ENCODE assay signal across 28 cellular contexts in genomic region chr16:651844-652243, GRCh38. TPM values are rescaled to one million over a fixed set of nuclear protein-coding genes. Genes with fewer than 3 reads are reported as not detected.
A peak's percentile ranks its signal among the peaks of the same experiment; 100 is the strongest.
DNase-seq lines count a peak whose midpoint lies in the region; ATAC-seq, FAIRE-seq and TF ChIP-seq lines count a peak whose summit lies in the region.
"Had no signal": no experiment of that assay in that cellular context is flagged by ENCODE, and none has a peak within 500 bp of the region (broad histone marks: within the 10 kb centered on the region; RNA-seq: fewer than 3 reads in every experiment).

No MANE protein-coding gene starts in this region.

- TF ChIP-seq RAD21 in K562 (CRISPR knock-in tag; conservative IDR thresholded peaks at IDR 0.05 in 1 of 2, IDR thresholded peaks at IDR 0.05 in 1 of 2): no peak

- no peaks in the 10 kb centered on the region for H4K20me1 ChIP-seq in K562 (replicated peaks; ENCODE audit: control insufficient read depth, insufficient read depth, low read length)

- H2AFZ ChIP-seq in K562 (ENCODE audit: low read depth, low read length): no peak overlapping the region
- H2AFZ ChIP-seq: GM23248 had no signal

- peak overlapping the region in 1 of 2 experiments; percentile 50; a peak in 1 of 4 replicates for H3K9ac ChIP-seq in K562 (ENCODE audit: insufficient read depth in 1 of 2, low read depth in 2 of 2, low read length in 2 of 2)
- H3K9ac ChIP-seq: GM23248 had no signal

- no peaks in the 10 kb centered on the region for H3K9me3 ChIP-seq in K562 (replicated peaks; ENCODE audit: control insufficient read depth, insufficient read depth, low read depth, low read length)
- H3K9me3 ChIP-seq: BE2C, SJSA1 had no signal

- H3K27me3 ChIP-seq in K562 (ENCODE audit: control insufficient read depth in 2 of 2, insufficient read depth in 2 of 2, low read length in 2 of 2): no peaks in the 10 kb centered on the region
- H3K27me3 ChIP-seq: BE2C, SJSA1 had no signal

- peaks cover 16% of the 10 kb centered on the region; the same call in 2 of the 3 replicates for H3K36me3 ChIP-seq in K562 (ENCODE audit: control insufficient read depth, insufficient read depth, low read length)

- TF ChIP-seq CTCF in RWPE1 (conservative IDR thresholded peaks at IDR 0.05; ENCODE audit: low read depth) (no peak), K562 (IDR thresholded peaks at IDR 0.05 in 2 of 3, conservative IDR thresholded peaks at IDR 0.05 in 1 of 3; ENCODE audit: insufficient read depth in 2 of 3, low read depth in 1 of 3, low read length in 3 of 3) (no peak)

- H3K4me1 ChIP-seq in K562 (replicated peaks in 1 of 2; ENCODE audit: control insufficient read depth in 2 of 2, insufficient read depth in 2 of 2, low read length in 2 of 2): peaks cover 0 to 88% of the 10 kb centered on the region in 2 experiments; a peak in 2 of 5 replicates
- H3K4me1 ChIP-seq: BE2C had no signal

- no peak overlapping the region for H3K4me2 ChIP-seq in K562 (ENCODE audit: insufficient read depth, low read length)

- POLR2A ChIA-PET in RWPE1 (lab: Yijun Ruan, JAX; ENCODE audit: low non-redundant PET): no interaction called here
- POLR2A ChIA-PET in K562 (lab: Yijun Ruan, JAX): interaction anchor here (0.7 to 2.8 kb wide), 3 partner anchors 9 to 38 kb away, joined by 3 to 13 read pairs (median 4); partner anchors contain the start of genes MCRIP2, METTL26 and WDR24

- no TSS peak for BruUV-seq in K562 (replicated peaks; lab: Mats Ljungman, UMichigan)

- no peak overlapping the region for H3K4me3 ChIP-seq in K562
- H3K4me3 ChIP-seq: GM23248, SJSA1 had no signal

- no peak for ATAC-seq in K562
- no peak for ATAC-seq in HG03571 (IDR thresholded peaks at IDR 0.05; ENCODE audit: unreplicated experiment)
- ATAC-seq in GM18519 (IDR thresholded peaks at IDR 0.05; ENCODE audit: low FRiP score, unreplicated experiment): no peak
- ATAC-seq: PC-3 had no signal

- DNase-seq in DMS 273 (lab: John Stamatoyannopoulos, UW; ENCODE audit: unreplicated experiment) (peak; percentile 51), DMS 273 treated with DMSO at 0.1 percent for 48 hours (lab: John Stamatoyannopoulos, UW) (no peak), A172 (ENCODE audit: low spot score) (peak; percentile 43), RWPE1 (ENCODE audit: low spot score) (no peak), K562 (ENCODE audit: extremely low read depth in 1 of 4, low spot score in 3 of 4) (no peak), HuH-7 (ENCODE audit: low spot score) (no peak)
- DNase-seq: ACHN; BE2C; Calu3; CD8-positive, alpha-beta memory T cell; GM23248; H7; Karpas-422; NCI-H1105 treated with DMSO at 0.1 percent for 48 hours; NCI-H146; NCI-H2029; NCI-H2227 treated with DMSO at 0.1 percent for 48 hours; NCI-H510A; NCI-H69; PC-3; Right ventricle myocardium superior; SW 1271 had no signal

- intact Hi-C loops in K562 (cut with micrococcal nuclease): no loop called here

- FAIRE-seq in K562 (lab: Jason Lieb, UNC): no peak

- in situ Hi-C loops in K562 (cut with MboI): no loop called here

- H3K9me1 ChIP-seq in K562 (ENCODE audit: control insufficient read depth, insufficient read depth, low read length): no peaks in the 10 kb centered on the region

- H3K79me2 ChIP-seq in K562 (ENCODE audit: control insufficient read depth, insufficient read depth, low read length): no peaks in the 10 kb centered on the region

- TF ChIP-seq EP300 in K562 (IDR thresholded peaks at IDR 0.05; ENCODE audit: low read length): no peak

- no peak for TF ChIP-seq POLR2A in K562 (conservative IDR thresholded peaks at IDR 0.05)

- CTCF ChIA-PET in RWPE1 (lab: Yijun Ruan, JAX) (interaction anchor here (0.6 kb wide), 1 partner anchor 200 kb away, joined by 12 read pairs; no protein-coding TSS in a partner anchor), K562 (lab: Yijun Ruan, JAX; ENCODE audit: low intra/inter-chr PET ratio) (no interaction called here)

- 47% methylated on average over 15 of the region's 22 CpGs for WGBS in K562 (ENCODE audit: insufficient coverage, low coverage, missing lambda C conversion rate)

- peak overlapping the region; percentile 89 for H3K27ac ChIP-seq in RWPE1
- no peak overlapping the region for H3K27ac ChIP-seq in K562 (ENCODE audit: extremely low read depth, low read depth, low read length)
- H3K27ac ChIP-seq: 22Rv1, GM23248, SJSA1 had no signal

RNA-seq across cellular contexts. Expression of gene WDR90, which starts 2.7 kb away (rescaled TPM):
- 17.1 and 28.7 TPM in 2 replicates for total RNA-seq in A172 (2014; rRNA removed; shearing (Covaris generic))
- total RNA-seq in K562 (2011; cell fraction: chromatin; rRNA removed; ENCODE audit: low replicate concordance): 25.8 and 70.2 TPM in 2 replicates
- total RNA-seq in K562 (2011; cell fraction: nucleolus; rRNA removed): 50.4 and 60.9 TPM in 2 replicates
- total RNA-seq in K562 (2011; cell fraction: nucleoplasm; rRNA removed): 29.8 and 30.4 TPM in 2 replicates
- total RNA-seq in K562 (2014; rRNA removed) (4.9 and 6.5 TPM in 2 replicates), K562 (2014; rRNA removed; fragmentation: Illumina TruSeq; extraction: Trizol) (0.80 and 1.3 TPM in 2 replicates), K562 (2015; rRNA removed; fragmentation: Illumina TruSeq; extraction: Trizol) (3.0 and 3.3 TPM in 2 replicates), K562 (2021) (10.0 and 12.6 TPM in 2 replicates)
- polyA plus RNA-seq in K562 (2011; rRNA removed) (5.7 and 9.4 TPM in 2 replicates), K562 (2014; fragmentation: Illumina TruSeq; extraction: Trizol) (1.4 and 4.3 TPM in 2 replicates), K562 (2014; fragmentation: Nextera tagmentation; extraction: Ambion mirVana) (under 1 TPM; 0.44 to 0.46 TPM), K562 (2014; rRNA removed) (8.1 and 10.6 TPM in 2 replicates)
- polyA plus RNA-seq in K562 (2011; cell fraction: cytosol; rRNA removed): 3.8 and 9.9 TPM in 2 replicates
- 72.9 and 107 TPM in 2 replicates for polyA plus RNA-seq in K562 (2011; cell fraction: nucleus; rRNA removed)
- 6.3 and 9.5 TPM in 2 replicates for polyA plus RNA-seq in K562 (2012)
- polyA minus RNA-seq in K562 (2011; rRNA and poly(A)+ RNA removed): 1.0 and 1.4 TPM in 2 replicates
- polyA minus RNA-seq in K562 (2011; cell fraction: cytosol; rRNA and poly(A)+ RNA removed): 2.6 and 4.5 TPM in 2 replicates
- 20.9 and 23.9 TPM in 2 replicates for polyA minus RNA-seq in K562 (2011; cell fraction: nucleus; rRNA and poly(A)+ RNA removed)

RNA-seq across cellular contexts. Expression of gene MCRIP2, which starts 10.2 kb away (rescaled TPM):
- total RNA-seq in A172 (2014; rRNA removed; shearing (Covaris generic)): 27.8 and 36.1 TPM in 2 replicates
- 33.6 and 106 TPM in 2 replicates for total RNA-seq in K562 (2011; cell fraction: chromatin; rRNA removed; ENCODE audit: low replicate concordance)
- 86.7 and 90.7 TPM in 2 replicates for total RNA-seq in K562 (2011; cell fraction: nucleolus; rRNA removed)
- total RNA-seq in K562 (2011; cell fraction: nucleoplasm; rRNA removed): 54.1 and 55.3 TPM in 2 replicates
- total RNA-seq in K562 (2014; rRNA removed) (120 and 148 TPM in 2 replicates), K562 (2014; rRNA removed; fragmentation: Illumina TruSeq; extraction: Trizol) (3.4 and 6.3 TPM in 2 replicates), K562 (2015; rRNA removed; fragmentation: Illumina TruSeq; extraction: Trizol) (55.8 and 56.1 TPM in 2 replicates), K562 (2021) (110 and 124 TPM in 2 replicates)
- polyA plus RNA-seq in K562 (2011; rRNA removed) (35.2 and 47.4 TPM in 2 replicates), K562 (2014; fragmentation: Illumina TruSeq; extraction: Trizol) (12.8 and 40.4 TPM in 2 replicates), K562 (2014; fragmentation: Nextera tagmentation; extraction: Ambion mirVana) (1 to 10 TPM in 1 of 2 experiments, under 1 TPM in 1; 0.80 to 3.5 TPM), K562 (2014; rRNA removed) (111 and 123 TPM in 2 replicates)
- 70.6 and 207 TPM in 2 replicates for polyA plus RNA-seq in K562 (2011; cell fraction: cytosol; rRNA removed)
- 72.7 and 125 TPM in 2 replicates for polyA plus RNA-seq in K562 (2011; cell fraction: nucleus; rRNA removed)
- 63.1 and 76.1 TPM in 2 replicates for polyA plus RNA-seq in K562 (2012)
- polyA minus RNA-seq in K562 (2011; rRNA and poly(A)+ RNA removed): 5.2 and 5.6 TPM in 2 replicates
- 19.4 and 28.1 TPM in 2 replicates for polyA minus RNA-seq in K562 (2011; cell fraction: cytosol; rRNA and poly(A)+ RNA removed)
- polyA minus RNA-seq in K562 (2011; cell fraction: nucleus; rRNA and poly(A)+ RNA removed): 21.5 and 23.7 TPM in 2 replicates

RNA-seq across cellular contexts. Expression of gene METTL26, which starts 15.7 kb away (rescaled TPM):
- total RNA-seq in A172 (2014; rRNA removed; shearing (Covaris generic)): 126 and 150 TPM in 2 replicates
- total RNA-seq in K562 (2011; cell fraction: chromatin; rRNA removed; ENCODE audit: low replicate concordance): 30.5 and 94.1 TPM in 2 replicates
- 171 and 175 TPM in 2 replicates for total RNA-seq in K562 (2011; cell fraction: nucleolus; rRNA removed)
- total RNA-seq in K562 (2011; cell fraction: nucleoplasm; rRNA removed): 71.2 and 82.5 TPM in 2 replicates
- total RNA-seq in K562 (2014; rRNA removed) (198 and 279 TPM in 2 replicates), K562 (2014; rRNA removed; fragmentation: Illumina TruSeq; extraction: Trizol) (22.9 and 36.2 TPM in 2 replicates), K562 (2015; rRNA removed; fragmentation: Illumina TruSeq; extraction: Trizol) (75.4 and 76.5 TPM in 2 replicates), K562 (2021) (177 and 184 TPM in 2 replicates)
- polyA plus RNA-seq in K562 (2011; rRNA removed) (105 and 115 TPM in 2 replicates), K562 (2014; fragmentation: Illumina TruSeq; extraction: Trizol) (80.9 and 91.6 TPM in 2 replicates), K562 (2014; fragmentation: Nextera tagmentation; extraction: Ambion mirVana) (10 to 100 TPM in 1 of 2 experiments, 1 to 10 TPM in 1; 7.3 to 11.6 TPM), K562 (2014; rRNA removed) (262 and 265 TPM in 2 replicates)
- 139 and 392 TPM in 2 replicates for polyA plus RNA-seq in K562 (2011; cell fraction: cytosol; rRNA removed)
- 292 and 379 TPM in 2 replicates for polyA plus RNA-seq in K562 (2011; cell fraction: nucleus; rRNA removed)
- polyA plus RNA-seq in K562 (2012): 145 and 152 TPM in 2 replicates
- 8.4 and 17.6 TPM in 2 replicates for polyA minus RNA-seq in K562 (2011; rRNA and poly(A)+ RNA removed)
- 56.4 and 65.7 TPM in 2 replicates for polyA minus RNA-seq in K562 (2011; cell fraction: cytosol; rRNA and poly(A)+ RNA removed)
- 80.4 and 108 TPM in 2 replicates for polyA minus RNA-seq in K562 (2011; cell fraction: nucleus; rRNA and poly(A)+ RNA removed)

RNA-seq across cellular contexts. Expression of gene RHOT2, which starts 16.1 kb away (rescaled TPM):
- total RNA-seq in A172 (2014; rRNA removed; shearing (Covaris generic)): 38.5 and 41.2 TPM in 2 replicates
- total RNA-seq in K562 (2011; cell fraction: chromatin; rRNA removed; ENCODE audit: low replicate concordance): 214 and 929 TPM in 2 replicates
- 1,026 and 1,077 TPM in 2 replicates for total RNA-seq in K562 (2011; cell fraction: nucleolus; rRNA removed)
- total RNA-seq in K562 (2011; cell fraction: nucleoplasm; rRNA removed): 329 and 385 TPM in 2 replicates
- total RNA-seq in K562 (2014; rRNA removed): 116 and 158 TPM in 2 replicates
- total RNA-seq in K562 (2014; rRNA removed; fragmentation: Illumina TruSeq; extraction: Trizol): 18.6 and 26.7 TPM in 2 replicates
- total RNA-seq in K562 (2015; rRNA removed; fragmentation: Illumina TruSeq; extraction: Trizol): 83.6 and 87.9 TPM in 2 replicates
- total RNA-seq in K562 (2021): 267 TPM in 2 replicates
- polyA plus RNA-seq in K562 (2011; rRNA removed): 118 and 173 TPM in 2 replicates
- polyA plus RNA-seq in K562 (2011; cell fraction: cytosol; rRNA removed): 121 and 296 TPM in 2 replicates
- 1,454 and 2,407 TPM in 2 replicates for polyA plus RNA-seq in K562 (2011; cell fraction: nucleus; rRNA removed)
- 192 and 214 TPM in 2 replicates for polyA plus RNA-seq in K562 (2012)
- 112 and 139 TPM in 2 replicates for polyA plus RNA-seq in K562 (2014; fragmentation: Illumina TruSeq; extraction: Trizol)
- 1 to 10 TPM; 5.0 to 6.8 TPM for polyA plus RNA-seq in K562 (2014; fragmentation: Nextera tagmentation; extraction: Ambion mirVana)
- 373 and 378 TPM in 2 replicates for polyA plus RNA-seq in K562 (2014; rRNA removed)
- polyA minus RNA-seq in K562 (2011; rRNA and poly(A)+ RNA removed): 14.4 and 20.6 TPM in 2 replicates
- polyA minus RNA-seq in K562 (2011; cell fraction: cytosol; rRNA and poly(A)+ RNA removed): 48.0 and 67.2 TPM in 2 replicates
- polyA minus RNA-seq in K562 (2011; cell fraction: nucleus; rRNA and poly(A)+ RNA removed): 214 and 219 TPM in 2 replicates

RNA-seq across cellular contexts. Expression of gene WFIKKN1, which starts 21.1 kb away (rescaled TPM):
- total RNA-seq in A172 (2014; rRNA removed; shearing (Covaris generic)): 0.24 TPM in 1 of 2 replicates, not detected in the other
- 0.83 and 4.1 TPM in 2 replicates for total RNA-seq in K562 (2011; cell fraction: chromatin; rRNA removed; ENCODE audit: low replicate concordance)
- total RNA-seq in K562 (2011; cell fraction: nucleolus; rRNA removed): 3.3 and 3.8 TPM in 2 replicates
- 1.8 and 2.3 TPM in 2 replicates for total RNA-seq in K562 (2011; cell fraction: nucleoplasm; rRNA removed)
- total RNA-seq in K562 (2014; rRNA removed): 0.50 and 0.57 TPM in 2 replicates
- total RNA-seq in K562 (2014; rRNA removed; fragmentation: Illumina TruSeq; extraction: Trizol): not detected in 2 replicates
- 0.11 and 0.14 TPM in 2 replicates for total RNA-seq in K562 (2015; rRNA removed; fragmentation: Illumina TruSeq; extraction: Trizol)
- 0.85 and 1.1 TPM in 2 replicates for total RNA-seq in K562 (2021)
- 0.18 and 0.22 TPM in 2 replicates for polyA plus RNA-seq in K562 (2011; rRNA removed)
- polyA plus RNA-seq in K562 (2011; cell fraction: cytosol; rRNA removed): 0.29 and 2.5 TPM in 2 replicates
- 0.56 and 2.4 TPM in 2 replicates for polyA plus RNA-seq in K562 (2011; cell fraction: nucleus; rRNA removed)
- polyA plus RNA-seq in K562 (2012): 0.61 and 1.5 TPM in 2 replicates
- polyA plus RNA-seq in K562 (2014; fragmentation: Illumina TruSeq; extraction: Trizol): 0.14 TPM in 1 of 2 replicates, not detected in the other
- not detected for polyA plus RNA-seq in K562 (2014; fragmentation: Nextera tagmentation; extraction: Ambion mirVana)
- polyA plus RNA-seq in K562 (2014; rRNA removed): 0.30 and 0.54 TPM in 2 replicates
- 0.12 and 0.14 TPM in 2 replicates for polyA minus RNA-seq in K562 (2011; rRNA and poly(A)+ RNA removed)
- polyA minus RNA-seq in K562 (2011; cell fraction: cytosol; rRNA and poly(A)+ RNA removed): 0.73 and 1.1 TPM in 2 replicates
- 0.44 and 0.81 TPM in 2 replicates for polyA minus RNA-seq in K562 (2011; cell fraction: nucleus; rRNA and poly(A)+ RNA removed)
- total RNA-seq: GM23248, RPMI7951 had no signal
- polyA plus RNA-seq: CD14-positive monocyte, GM23248 had no signal

Comparison
In these comparisons a context has a peak if more than half of its experiments do, and no peak if none do; other contexts are left out.
1. DNase-seq: peak in DMS 273 (single experiment) and A172 (single experiment); none in DMS 273 treated with DMSO at 0.1 percent for 48 hours (single experiment), RWPE1 (single experiment), K562 (0 of 4) and HuH-7 (single experiment).